Comparison of ENCODE assay signal across 9 cellular contexts in the genomic region with DNA sequence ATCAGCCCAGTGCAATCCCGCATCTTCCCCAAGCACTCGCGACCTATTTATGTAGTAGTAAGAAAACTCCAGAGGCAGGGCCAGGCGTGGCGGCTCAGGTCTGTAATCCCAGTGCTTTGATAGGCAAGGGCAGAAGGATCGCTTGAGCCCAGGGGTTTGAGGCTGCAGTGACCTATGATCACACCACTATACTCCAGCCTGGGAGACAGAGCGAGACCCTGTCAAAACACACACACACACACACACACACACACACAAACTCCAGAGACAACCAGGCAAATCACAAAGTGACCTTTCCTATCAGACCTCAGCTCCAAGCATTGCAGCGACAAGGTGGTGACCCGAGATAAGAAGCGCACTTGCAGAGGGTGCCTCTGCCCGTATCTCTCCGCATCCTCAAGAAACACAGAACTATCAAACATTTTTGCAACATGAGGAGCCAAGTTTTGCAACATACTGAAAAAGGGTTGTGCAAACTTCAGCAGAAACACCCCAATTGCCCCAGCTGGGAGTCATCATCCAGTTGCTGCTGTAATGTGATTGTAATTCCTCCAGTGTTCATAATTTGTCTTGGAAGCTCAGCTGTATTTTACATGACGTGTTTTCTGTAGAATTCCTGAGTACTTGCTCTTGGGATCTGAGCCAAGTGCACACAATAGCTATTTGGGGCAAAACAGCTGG. TPM values are rescaled to one million over a fixed set of nuclear protein-coding genes. Genes with fewer than 3 reads are reported as not detected.
A peak's percentile ranks its signal among the peaks of the same experiment; 100 is the strongest.
DNase-seq lines count a peak whose midpoint lies in the region; TF ChIP-seq lines count a peak whose summit lies in the region.
"Had no signal": no experiment of that assay in that cellular context is flagged by ENCODE, and none has a peak within 500 bp of the region (broad histone marks: within the 10 kb centered on the region; RNA-seq: fewer than 3 reads in every experiment).

No MANE protein-coding gene starts in this region.

- no peaks in the 10 kb centered on the region for H3K36me3 ChIP-seq in Peyer's patch
- H3K36me3 ChIP-seq in CD4-positive, alpha-beta memory T cell (ENCODE audit: insufficient read depth, low read length) = no peaks in the 10 kb centered on the region

- no peaks in the 10 kb centered on the region for H3K27me3 ChIP-seq in Peyer's patch
- no peaks in the 10 kb centered on the region for H3K27me3 ChIP-seq in CD4-positive, alpha-beta memory T cell (ENCODE audit: insufficient read depth, low read length)

- H3K27ac Mint-ChIP-seq in osteocyte (ENCODE audit: unreplicated experiment) = peak overlapping the region; percentile 94
- H3K27ac Mint-ChIP-seq in activated CD4-positive, alpha-beta T cell treated with anti-CD3 and anti-CD28 coated beads, Interleukin-2, amount 10 ng/mL, durations not matched to agents 24 days and 14 days = no peak overlapping the region
- H3K27ac Mint-ChIP-seq in CD4-positive, alpha-beta memory T cell = peak overlapping the region in 3 of 7 donors; percentile 9 to 55 (median 34)

- no peaks in the 10 kb centered on the region for H3K9me3 ChIP-seq in Peyer's patch
- no peaks in the 10 kb centered on the region for H3K9me3 ChIP-seq in CD4-positive, alpha-beta memory T cell (ENCODE audit: control insufficient read depth in 1 of 2, low read length in 2 of 2)

- no peaks in the 10 kb centered on the region for H3K4me1 ChIP-seq in Peyer's patch
- peaks cover 13% of the 10 kb centered on the region for H3K4me1 ChIP-seq in CD4-positive, alpha-beta memory T cell (ENCODE audit: insufficient read depth, low read length)

- H3K9me3 Mint-ChIP-seq in osteocyte (ENCODE audit: unreplicated experiment) = no peaks in the 10 kb centered on the region
- peaks cover 3% of the 10 kb centered on the region for H3K9me3 Mint-ChIP-seq in activated CD4-positive, alpha-beta T cell treated with anti-CD3 and anti-CD28 coated beads, Interleukin-2, amount 10 ng/mL, durations not matched to agents 24 days and 14 days
- peaks cover 0 to 6% (median 0%) of the 10 kb centered on the region in 8 donors for H3K9me3 Mint-ChIP-seq in CD4-positive, alpha-beta memory T cell

- no peaks in the 10 kb centered on the region for H3K36me3 Mint-ChIP-seq in osteocyte (ENCODE audit: unreplicated experiment)
- H3K36me3 Mint-ChIP-seq in activated CD4-positive, alpha-beta T cell treated with anti-CD3 and anti-CD28 coated beads, Interleukin-2, amount 10 ng/mL, durations not matched to agents 24 days and 14 days (ENCODE audit: low read depth) = peaks cover 2% of the 10 kb centered on the region
- H3K36me3 Mint-ChIP-seq in CD4-positive, alpha-beta memory T cell = no peaks in the 10 kb centered on the region

- TF ChIP-seq CTCF in Peyer's patch (IDR thresholded peaks at IDR 0.05) (no peak), osteocyte (IDR thresholded peaks at IDR 0.05) (no peak)

- intact Hi-C loops in activated CD4-positive, alpha-beta T cell treated with anti-CD3 and anti-CD28 coated beads, Interleukin-2, amount 10 ng/mL, durations not matched to agents 24 days and 14 days (cut with micrococcal nuclease) = no loop called here
- intact Hi-C loops in CD4-positive, alpha-beta memory T cell (cut with micrococcal nuclease) = no loop called here

- TF ChIP-seq POLR2A in Peyer's patch (IDR thresholded peaks at IDR 0.05) (no peak), erythroblast (IDR thresholded peaks at IDR 0.05; ENCODE audit: low read length) (no peak)

- POLR2A ChIA-PET in CD4-positive, alpha-beta memory T cell (lab: Charles Lee; ENCODE audit: partially characterized antibody) = interaction anchor here (0.8 to 1.9 kb wide), 4 partner anchors 8 to 56 kb away, joined by 3 to 14 read pairs (median 8); a partner anchor contains a TSS

- H3K4me1 Mint-ChIP-seq in osteocyte (ENCODE audit: unreplicated experiment) = peaks cover 20% of the 10 kb centered on the region
- peaks cover 4% of the 10 kb centered on the region for H3K4me1 Mint-ChIP-seq in activated CD4-positive, alpha-beta T cell treated with anti-CD3 and anti-CD28 coated beads, Interleukin-2, amount 10 ng/mL, durations not matched to agents 24 days and 14 days
- peaks cover 5 to 15% (median 10%) of the 10 kb centered on the region in 4 donors for H3K4me1 Mint-ChIP-seq in CD4-positive, alpha-beta memory T cell

- no peak overlapping the region for H3K4me3 ChIP-seq in Peyer's patch
- no peak overlapping the region for H3K4me3 ChIP-seq in CD4-positive, alpha-beta memory T cell (ENCODE audit: low read length in 2 of 2)

- H3K4me3 Mint-ChIP-seq in osteocyte (ENCODE audit: unreplicated experiment) = no peak overlapping the region
- no peak overlapping the region for H3K4me3 Mint-ChIP-seq in activated CD4-positive, alpha-beta T cell treated with anti-CD3 and anti-CD28 coated beads, Interleukin-2, amount 10 ng/mL, durations not matched to agents 24 days and 14 days
- no peak overlapping the region for H3K4me3 Mint-ChIP-seq in CD4-positive, alpha-beta memory T cell

- CTCF ChIA-PET in CD4-positive, alpha-beta memory T cell (lab: Charles Lee; ENCODE audit: partially characterized antibody) = interaction anchor here (0.8 to 1.8 kb wide), 5 partner anchors 26 to 69 kb away, joined by 3 to 5 read pairs (median 3); no protein-coding TSS in a partner anchor

- peak; percentile 77 to 91 for DNase-seq in AML-193 (lab: John Stamatoyannopoulos, UW)
- peak in 1 of 3 donors; percentile 70 for DNase-seq in Peyer's patch
- peak; percentile 91 to 94 for DNase-seq in erythroblast (lab: John Stamatoyannopoulos, UW)
- DNase-seq in osteocyte (ENCODE audit: extremely low spot score, unreplicated experiment) = no peak
- no peak for DNase-seq in stimulated activated CD4-positive, alpha-beta T cell treated with anti-CD3 and anti-CD28 coated beads, Interleukin-15, amount 100 ng/mL, for 24 hours
- no peak for DNase-seq in activated CD4-positive, alpha-beta T cell treated with anti-CD3 and anti-CD28 coated beads, Interleukin-2, amount 10 ng/mL, durations not matched to agents 24 days and 14 days
- no peak for DNase-seq in CD4-positive, alpha-beta memory T cell
- no peak for DNase-seq in islet precursor cell
- DNase-seq: activated CD4-positive, alpha-beta T cell treated with anti-CD3 and anti-CD28 coated beads, Interleukin-2, amount 50 U/mL, for 48 hours had no signal

- H3K27ac ChIP-seq in Peyer's patch = peak overlapping the region; percentile 30 to 67 (median 64)
- no peak overlapping the region for H3K27ac ChIP-seq in CD4-positive, alpha-beta memory T cell (ENCODE audit: low read depth, low read length)

- no peaks in the 10 kb centered on the region for H3K27me3 Mint-ChIP-seq in osteocyte (ENCODE audit: unreplicated experiment)
- H3K27me3 Mint-ChIP-seq in activated CD4-positive, alpha-beta T cell treated with anti-CD3 and anti-CD28 coated beads, Interleukin-2, amount 10 ng/mL, durations not matched to agents 24 days and 14 days = peaks cover 43% of the 10 kb centered on the region
- no peaks in the 10 kb centered on the region for H3K27me3 Mint-ChIP-seq in CD4-positive, alpha-beta memory T cell

RNA-seq across cellular contexts. Expression of a gene that starts 8.7 kb away (rescaled TPM):
- 100 to 1,000 TPM in 1 of 4 donors, 10 to 100 TPM in 3; 12.1 to 129 (median 37.2) TPM for total RNA-seq in Peyer's patch
- 41.4 and 55.5 TPM in 2 replicates for total RNA-seq in osteocyte
- 2.2 and 3.7 TPM in 2 replicates for total RNA-seq in activated CD4-positive, alpha-beta T cell treated with anti-CD3 and anti-CD28 coated beads, Interleukin-2, amount 10 ng/mL, durations not matched to agents 24 days and 14 days
- 100 to 1,000 TPM; 425 to 437 TPM for total RNA-seq in CD4-positive, alpha-beta memory T cell
- polyA plus RNA-seq in CD4-positive, alpha-beta memory T cell = 100 to 1,000 TPM; 120 to 300 TPM

Comparison
In these comparisons a context has a peak if more than half of its experiments do, and no peak if none do; other contexts are left out.
1. DNase-seq: peak in AML-193 (2 of 2) and erythroblast (2 of 2); none in osteocyte (single experiment), stimulated activated CD4-positive, alpha-beta T cell treated with anti-CD3 and anti-CD28 coated beads, Interleukin-15, amount 100 ng/mL, for 24 hours (single experiment), activated CD4-positive, alpha-beta T cell treated with anti-CD3 and anti-CD28 coated beads, Interleukin-2, amount 10 ng/mL, durations not matched to agents 24 days and 14 days (single experiment), CD4-positive, alpha-beta memory T cell (0 of 5) and islet precursor cell (single experiment).